26 cellular contexts compared by ENCODE assay signal in the genomic region with DNA sequence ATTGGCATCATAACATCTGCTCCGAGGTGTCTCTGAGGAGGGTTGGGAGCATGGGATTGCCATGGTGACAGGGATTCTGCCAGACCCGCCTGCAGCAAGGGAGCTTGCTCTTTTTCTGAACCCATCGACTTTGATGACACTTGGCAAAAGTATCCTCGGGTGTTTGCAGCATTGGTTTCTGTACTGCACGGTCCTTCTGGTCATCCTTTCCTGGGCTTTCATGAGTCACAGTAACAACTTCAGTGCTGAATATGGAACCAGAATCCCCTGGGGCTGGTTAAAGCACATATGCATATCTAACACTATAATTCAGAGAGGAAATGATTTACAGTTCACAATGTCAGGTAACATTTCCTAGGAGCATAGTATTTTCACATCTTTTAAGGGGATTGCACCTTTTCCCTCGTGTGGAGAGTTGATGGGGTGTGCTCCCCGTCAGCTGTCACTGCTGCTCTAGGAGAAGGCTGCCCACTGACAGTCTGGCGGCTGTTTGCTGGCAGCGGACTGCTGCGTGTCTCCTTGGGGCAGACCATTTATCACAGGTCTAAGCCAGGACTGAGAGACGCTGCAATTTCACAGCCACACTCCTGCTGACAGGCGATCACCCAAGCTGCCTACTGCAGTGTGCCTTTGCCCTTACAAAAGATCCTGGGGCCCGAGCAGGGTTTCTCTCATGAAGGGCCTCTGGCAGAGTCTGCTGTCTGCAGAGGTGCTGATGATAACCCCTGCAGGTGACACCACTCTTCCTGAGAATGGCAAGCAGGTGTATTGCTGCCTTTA.
DNase-seq lines count a peak whose midpoint lies in the region; ATAC-seq and TF ChIP-seq lines count a peak whose summit lies in the region.
"Had no signal": no experiment of that assay in that cellular context is flagged by ENCODE, and none has a peak within 500 bp of the region (broad histone marks: within the 10 kb centered on the region; RNA-seq: fewer than 3 reads in every experiment).

No MANE protein-coding gene starts in this region.

- intact Hi-C loops in Right ventricle myocardium superior (cut with DNase I) (no loop called here), heart left ventricle (cut with DNase I) (no loop called here)
- intact Hi-C loops in activated naive CD4-positive, alpha-beta T cell treated with anti-CD3 and anti-CD28 coated beads for 36 hours (cut with micrococcal nuclease): no loop called here

- 41 to 53% (median 45%) methylated on average over 12 to 13 of the region's 13 CpGs for WGBS in heart left ventricle, 4 donors

- peak; percentile 52 for DNase-seq in Right ventricle myocardium superior
- DNase-seq in right atrium auricular region (ENCODE audit: low spot score): no peak
- peak; percentile 60 for DNase-seq in NCI-H69 (lab: John Stamatoyannopoulos, UW)
- peak in 2 of 5 donors; percentile 6 to 38 for DNase-seq in heart left ventricle
- DNase-seq in activated naive CD4-positive, alpha-beta T cell treated with anti-CD3 and anti-CD28 coated beads for 36 hours: no peak
- no peak for DNase-seq in activated CD4-positive, CD25-positive, alpha-beta regulatory T cell treated with anti-CD3 and anti-CD28 coated beads, Interleukin-2, amount 50 U/mL, for 72 hours
- DNase-seq in NCI-H526 (lab: John Stamatoyannopoulos, UW): no peak
- DNase-seq: activated CD4-positive, alpha-beta T cell treated with anti-CD3 and anti-CD28 coated beads, Interleukin-2, amount 50 U/mL, for 48 hours; activated CD4-positive, CD25-positive, alpha-beta regulatory T cell; activated CD8-positive, alpha-beta memory T cell treated with anti-CD3 and anti-CD28 coated beads, Interleukin-2, amount 50 U/mL, for 4 hours; anterior cingulate cortex; COR-L47; dorsolateral prefrontal cortex; head of caudate nucleus; Kasumi-1; mesenchymal stem cell; NCI-H1048; NCI-H2081; stimulated activated naive CD4-positive, alpha-beta T cell treated with Interleukin-2 at 50 U/mL for 16 hours had no signal

- H3K4me1 ChIP-seq in right atrium auricular region: no peaks in the 10 kb centered on the region
- H3K4me1 ChIP-seq in heart left ventricle: peaks cover 0 to 4% (median 0%) of the 10 kb centered on the region in 12 donors
- H3K4me1 ChIP-seq: vagina had no signal

- H3K27ac Mint-ChIP-seq in activated naive CD4-positive, alpha-beta T cell treated with anti-CD3 and anti-CD28 coated beads for 36 hours: no peak overlapping the region
- H3K27ac Mint-ChIP-seq: activated naive CD4-positive, alpha-beta T cell treated with anti-CD3 and anti-CD28 coated beads, Interleukin-2, amount 50 U/mL, for 72 hours; activated T-helper 17 cell treated with anti-CD3 and anti-CD28 coated beads, Interleukin-2, amount 50 U/mL, for 72 hours had no signal

- H3K36me3 Mint-ChIP-seq in activated naive CD4-positive, alpha-beta T cell treated with anti-CD3 and anti-CD28 coated beads for 36 hours (ENCODE audit: low read depth): no peaks in the 10 kb centered on the region
- H3K36me3 Mint-ChIP-seq: activated naive CD4-positive, alpha-beta T cell treated with anti-CD3 and anti-CD28 coated beads, Interleukin-2, amount 50 U/mL, for 72 hours had no signal

- H3K27me3 ChIP-seq in right atrium auricular region (no peaks in the 10 kb centered on the region), heart left ventricle (no peaks in the 10 kb centered on the region)
- H3K27me3 ChIP-seq: BLaER1 treated with 17β-estradiol and CSF1 and Interleukin-3, amounts not matched to agents 10 nM and 100 nM; vagina had no signal

- H3K27me3 Mint-ChIP-seq in activated naive CD4-positive, alpha-beta T cell treated with anti-CD3 and anti-CD28 coated beads for 36 hours (ENCODE audit: low read depth): no peaks in the 10 kb centered on the region
- H3K27me3 Mint-ChIP-seq: activated T-helper 17 cell treated with anti-CD3 and anti-CD28 coated beads, Interleukin-2, amount 50 U/mL, for 72 hours had no signal

- H3K36me3 ChIP-seq in right atrium auricular region (no peaks in the 10 kb centered on the region), heart left ventricle (no peaks in the 10 kb centered on the region)
- H3K36me3 ChIP-seq: BLaER1 treated with 17β-estradiol and CSF1 and Interleukin-3, amounts not matched to agents 10 nM and 100 nM; HAP-1; vagina had no signal

- H3K27ac ChIP-seq in right atrium auricular region (no peak overlapping the region), heart left ventricle (no peak overlapping the region)
- H3K27ac ChIP-seq: BLaER1 treated with 17β-estradiol and CSF1 and Interleukin-3, amounts not matched to agents 10 nM and 100 nM; dorsolateral prefrontal cortex; vagina had no signal

- no peaks in the 10 kb centered on the region for H3K9me3 Mint-ChIP-seq in activated naive CD4-positive, alpha-beta T cell treated with anti-CD3 and anti-CD28 coated beads for 36 hours

- H3K4me3 Mint-ChIP-seq in activated naive CD4-positive, alpha-beta T cell treated with anti-CD3 and anti-CD28 coated beads for 36 hours: no peak overlapping the region
- H3K4me3 Mint-ChIP-seq: activated T-helper 17 cell treated with anti-CD3 and anti-CD28 coated beads, Interleukin-2, amount 50 U/mL, for 72 hours had no signal

- H3K4me1 Mint-ChIP-seq in activated naive CD4-positive, alpha-beta T cell treated with anti-CD3 and anti-CD28 coated beads for 36 hours (ENCODE audit: low read depth): no peaks in the 10 kb centered on the region
- H3K4me1 Mint-ChIP-seq: activated T-helper 17 cell treated with anti-CD3 and anti-CD28 coated beads, Interleukin-2, amount 50 U/mL, for 72 hours had no signal

- no peaks in the 10 kb centered on the region for H3K9me3 ChIP-seq in right atrium auricular region
- H3K9me3 ChIP-seq in heart left ventricle: peaks cover 0 to 5% (median 0%) of the 10 kb centered on the region in 12 donors
- H3K9me3 ChIP-seq: HAP-1, vagina had no signal

- peak; percentile 97 for ATAC-seq in Right ventricle myocardium superior (ENCODE audit: poor library complexity)
- peak in 3 of 4 donors; percentile 48 to 70 (median 63) for ATAC-seq in heart left ventricle
- no peak for ATAC-seq in GM21737 (IDR thresholded peaks at IDR 0.05; ENCODE audit: unreplicated experiment)
- ATAC-seq: activated naive CD4-positive, alpha-beta T cell treated with anti-CD3 and anti-CD28 coated beads, Interleukin-2, amount 50 U/mL, for 72 hours; activated T-helper 17 cell treated with anti-CD3 and anti-CD28 coated beads, Interleukin-2, amount 50 U/mL, for 72 hours; HepG2 had no signal

- CTCF ChIA-PET in activated naive CD4-positive, alpha-beta T cell treated with anti-CD3 and anti-CD28 coated beads for 36 hours (lab: Charles Lee): no interaction called here

- TF ChIP-seq POLR2A in heart left ventricle (IDR thresholded peaks at IDR 0.05): no peak

- no peak for TF ChIP-seq CTCF in right atrium auricular region (IDR thresholded peaks at IDR 0.05)
- TF ChIP-seq CTCF in heart left ventricle (IDR thresholded peaks at IDR 0.05): no peak

- H3K4me3 ChIP-seq in right atrium auricular region (no peak overlapping the region), heart left ventricle (no peak overlapping the region)
- H3K4me3 ChIP-seq: BLaER1 treated with 17β-estradiol and CSF1 and Interleukin-3, amounts not matched to agents 10 nM and 100 nM; dorsolateral prefrontal cortex; HAP-1; vagina had no signal

Comparison
In these comparisons a context has a peak if more than half of its experiments do, and no peak if none do; other contexts are left out.
1. DNase-seq: peak in Right ventricle myocardium superior (single experiment) and NCI-H69 (single experiment); none in right atrium auricular region (single experiment), activated naive CD4-positive, alpha-beta T cell treated with anti-CD3 and anti-CD28 coated beads for 36 hours (single experiment), activated CD4-positive, CD25-positive, alpha-beta regulatory T cell treated with anti-CD3 and anti-CD28 coated beads, Interleukin-2, amount 50 U/mL, for 72 hours (single experiment) and NCI-H526 (0 of 2).